Comparison of ENCODE assay signal across 8 cellular contexts in genomic region chr17:75113798-75114551, GRCh38. TPM values are rescaled to one million over a fixed set of nuclear protein-coding genes. Genes with fewer than 3 reads are reported as not detected.
DNase-seq lines count a peak whose midpoint lies in the region; ATAC-seq, FAIRE-seq and TF ChIP-seq lines count a peak whose summit lies in the region.

No MANE protein-coding gene starts in this region.

- H3K9me3 ChIP-seq in left ventricle myocardium inferior (replicated peaks) = no peaks in the 10 kb centered on the region

- peak overlapping the region; percentile 1 for H3K9ac ChIP-seq in rectal smooth muscle tissue (ENCODE audit: low read length)

- H3K27me3 Mint-ChIP-seq in CD14-positive monocyte (ENCODE audit: low read depth in 3 of 3) = peaks cover 0 to 1% (median 0%) of the 10 kb centered on the region in 3 donors

- H3K4me3 ChIP-seq in left ventricle myocardium inferior (peak overlapping the region; percentile 64), rectal smooth muscle tissue (ENCODE audit: low read length) (peak overlapping the region; percentile 75)

- H3K27ac ChIP-seq in left ventricle myocardium inferior (replicated peaks) = peak overlapping the region; percentile 89
- H3K27ac ChIP-seq in rectal smooth muscle tissue (ENCODE audit: low read depth, low read length) = peak overlapping the region; percentile 28

- H3K36me3 ChIP-seq in left ventricle myocardium inferior (peaks cover 4% of the 10 kb centered on the region), rectal smooth muscle tissue (ENCODE audit: control insufficient read depth, insufficient read depth, low read length) (no peaks in the 10 kb centered on the region)

- peak overlapping the region; percentile 84 to 94 for H3K4me3 Mint-ChIP-seq in CD14-positive monocyte

- no peaks in the 10 kb centered on the region for H3K9me3 Mint-ChIP-seq in CD14-positive monocyte

- peaks cover 30 to 37% of the 10 kb centered on the region in 2 donors for H3K36me3 Mint-ChIP-seq in CD14-positive monocyte

- intact Hi-C loops in CD14-positive monocyte (cut with micrococcal nuclease) = loop anchor here (2.0 to 10.0 kb wide), 5 partner anchors 37 to 91 kb away; partner anchors contain the start of genes JPT1 (in 1 of the 2) and NUP85 (in 1 of the 2)
- intact Hi-C loops in left ventricle myocardium inferior (cut with micrococcal nuclease) = loop anchor here (5.0 kb wide), 1 partner anchor 58 kb away; no protein-coding TSS in a partner anchor

- peak; percentile 85 for DNase-seq in CD14-positive monocyte (ENCODE audit: low spot score)
- DNase-seq in NCI-H146 treated with DMSO at 0.1 percent for 48 hours (lab: John Stamatoyannopoulos, UW; ENCODE audit: unreplicated experiment) = peak; percentile 78
- peak; percentile 84 for DNase-seq in T follicular helper cell (ENCODE audit: low read depth)
- DNase-seq in amniotic epithelial cell (ENCODE audit: low read depth) = peak; percentile 77
- peak; percentile 86 for DNase-seq in left ventricle myocardium inferior
- DNase-seq in urothelium cell line (ENCODE audit: low spot score) = peak; percentile 89

- H3K27me3 ChIP-seq in left ventricle myocardium inferior (ENCODE audit: low read depth) (no peaks in the 10 kb centered on the region), rectal smooth muscle tissue (ENCODE audit: control insufficient read depth, insufficient read depth, low read length) (no peaks in the 10 kb centered on the region)

- peak; percentile 32 for ATAC-seq in GM21825 (IDR thresholded peaks at IDR 0.05; ENCODE audit: unreplicated experiment)

- TF ChIP-seq CTCF in CD14-positive monocyte (IDR thresholded peaks at IDR 0.05) = peak; percentile 92
- TF ChIP-seq CTCF in left ventricle myocardium inferior (IDR thresholded peaks at IDR 0.05; ENCODE audit: borderline replicate concordance) = peak; percentile 96

- peaks cover 59% of the 10 kb centered on the region for H3K4me1 Mint-ChIP-seq in CD14-positive monocyte

- H3K4me1 ChIP-seq in left ventricle myocardium inferior (peaks cover 61% of the 10 kb centered on the region), rectal smooth muscle tissue (ENCODE audit: control insufficient read depth, insufficient read depth, low read length) (no peaks in the 10 kb centered on the region)

- FAIRE-seq in urothelium cell line (lab: Jason Lieb, UNC) = peak; percentile 37

- H3K27ac Mint-ChIP-seq in CD14-positive monocyte = peak overlapping the region; percentile 62 to 85 (median 80)

RNA-seq across cellular contexts. Expression of gene ARMC7, which starts 4.2 kb away (rescaled TPM):
- polyA plus RNA-seq in CD14-positive monocyte = 1 to 10 TPM; 1.3 to 2.1 TPM
- 6.2 TPM for total RNA-seq in left ventricle myocardium inferior

RNA-seq across cellular contexts. Expression of gene NT5C, which starts 17.6 kb away (rescaled TPM):
- 10 to 100 TPM; 27.8 to 36.2 TPM for polyA plus RNA-seq in CD14-positive monocyte
- 25.9 TPM for total RNA-seq in left ventricle myocardium inferior

RNA-seq across cellular contexts. Expression of gene SLC16A5, which starts 26.2 kb away (rescaled TPM):
- polyA plus RNA-seq in CD14-positive monocyte = 10 to 100 TPM; 26.1 to 27.0 TPM
- total RNA-seq in left ventricle myocardium inferior = 8.4 TPM

RNA-seq across cellular contexts. Expression of gene JPT1, which starts 40.3 kb away (rescaled TPM):
- 100 to 1,000 TPM; 156 to 181 TPM for polyA plus RNA-seq in CD14-positive monocyte
- 13.8 TPM for total RNA-seq in left ventricle myocardium inferior

Comparison
In these comparisons a context has a peak if more than half of its experiments do, and no peak if none do; other contexts are left out.
1. Peak in every context shown above with its lines: DNase-seq, ATAC-seq, H3K4me3 ChIP-seq and H3K27ac ChIP-seq.